In the genomic region with DNA sequence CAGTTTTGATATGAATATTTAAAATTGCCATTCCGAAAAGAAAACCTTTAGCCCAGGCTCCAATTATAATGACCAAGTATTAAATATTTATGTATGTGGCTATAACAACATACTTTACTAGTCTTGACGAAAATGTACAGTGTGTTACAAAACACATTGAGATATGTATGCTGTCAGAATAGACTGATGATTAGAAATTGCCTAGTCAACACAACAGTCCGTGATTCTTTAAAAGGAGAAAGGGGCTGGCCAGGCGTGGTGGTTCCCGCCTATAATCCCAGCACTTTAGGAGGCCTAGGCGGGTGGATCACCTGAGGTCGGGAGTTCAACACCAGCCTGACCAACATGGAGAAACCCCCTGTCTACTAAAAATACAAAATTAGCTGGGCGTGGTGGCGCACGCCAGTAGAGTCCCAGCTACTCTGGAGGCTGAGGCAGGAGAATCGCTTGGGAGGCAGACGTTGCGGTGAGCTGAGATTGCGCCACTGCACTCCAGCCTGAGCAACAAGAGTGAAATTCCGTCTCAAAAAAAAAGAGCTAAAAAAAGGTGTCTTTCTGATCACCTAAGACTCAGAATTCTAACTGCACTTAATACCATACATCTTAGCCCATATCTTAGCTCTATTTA, we compare ENCODE assay signal across 2 cellular contexts.
TF ChIP-seq lines count a peak whose summit lies in the region.

No MANE protein-coding gene starts in this region.

TF ChIP-seq in GM23338, 12 proteins besides CTCF, POLR2A, EP300 and RAD21 (continues in another document):
- TF ChIP-seq, protein P1, sequence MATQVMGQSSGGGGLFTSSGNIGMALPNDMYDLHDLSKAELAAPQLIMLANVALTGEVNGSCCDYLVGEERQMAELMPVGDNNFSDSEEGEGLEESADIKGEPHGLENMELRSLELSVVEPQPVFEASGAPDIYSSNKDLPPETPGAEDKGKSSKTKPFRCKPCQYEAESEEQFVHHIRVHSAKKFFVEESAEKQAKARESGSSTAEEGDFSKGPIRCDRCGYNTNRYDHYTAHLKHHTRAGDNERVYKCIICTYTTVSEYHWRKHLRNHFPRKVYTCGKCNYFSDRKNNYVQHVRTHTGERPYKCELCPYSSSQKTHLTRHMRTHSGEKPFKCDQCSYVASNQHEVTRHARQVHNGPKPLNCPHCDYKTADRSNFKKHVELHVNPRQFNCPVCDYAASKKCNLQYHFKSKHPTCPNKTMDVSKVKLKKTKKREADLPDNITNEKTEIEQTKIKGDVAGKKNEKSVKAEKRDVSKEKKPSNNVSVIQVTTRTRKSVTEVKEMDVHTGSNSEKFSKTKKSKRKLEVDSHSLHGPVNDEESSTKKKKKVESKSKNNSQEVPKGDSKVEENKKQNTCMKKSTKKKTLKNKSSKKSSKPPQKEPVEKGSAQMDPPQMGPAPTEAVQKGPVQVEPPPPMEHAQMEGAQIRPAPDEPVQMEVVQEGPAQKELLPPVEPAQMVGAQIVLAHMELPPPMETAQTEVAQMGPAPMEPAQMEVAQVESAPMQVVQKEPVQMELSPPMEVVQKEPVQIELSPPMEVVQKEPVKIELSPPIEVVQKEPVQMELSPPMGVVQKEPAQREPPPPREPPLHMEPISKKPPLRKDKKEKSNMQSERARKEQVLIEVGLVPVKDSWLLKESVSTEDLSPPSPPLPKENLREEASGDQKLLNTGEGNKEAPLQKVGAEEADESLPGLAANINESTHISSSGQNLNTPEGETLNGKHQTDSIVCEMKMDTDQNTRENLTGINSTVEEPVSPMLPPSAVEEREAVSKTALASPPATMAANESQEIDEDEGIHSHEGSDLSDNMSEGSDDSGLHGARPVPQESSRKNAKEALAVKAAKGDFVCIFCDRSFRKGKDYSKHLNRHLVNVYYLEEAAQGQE (IDR thresholded peaks at IDR 0.05; ENCODE audit: unreplicated experiment) = no peak
- TF ChIP-seq EZH2phosphoT487 (IDR thresholded peaks at IDR 0.05; ENCODE audit: unreplicated experiment) (no peak), POLR2AphosphoS5 (IDR thresholded peaks at IDR 0.05; ENCODE audit: low read depth) (no peak), STAT1 (IDR thresholded peaks at IDR 0.05; ENCODE audit: unreplicated experiment) (no peak), EZH2 (IDR thresholded peaks at IDR 0.05; ENCODE audit: low read depth, unreplicated experiment) (no peak), CREB1 (CRISPR knock-in tag; IDR thresholded peaks at IDR 0.05; ENCODE audit: low read depth) (no peak), JUNB (IDR thresholded peaks at IDR 0.05; ENCODE audit: unreplicated experiment) (no peak), NANOG (IDR thresholded peaks at IDR 0.05; ENCODE audit: borderline replicate concordance) (no peak), ZNF114 (CRISPR knock-in tag; IDR thresholded peaks at IDR 0.05) (no peak), ZNF331 (CRISPR knock-in tag; IDR thresholded peaks at IDR 0.05; ENCODE audit: low read depth) (no peak)
- TF ChIP-seq, protein P2, sequence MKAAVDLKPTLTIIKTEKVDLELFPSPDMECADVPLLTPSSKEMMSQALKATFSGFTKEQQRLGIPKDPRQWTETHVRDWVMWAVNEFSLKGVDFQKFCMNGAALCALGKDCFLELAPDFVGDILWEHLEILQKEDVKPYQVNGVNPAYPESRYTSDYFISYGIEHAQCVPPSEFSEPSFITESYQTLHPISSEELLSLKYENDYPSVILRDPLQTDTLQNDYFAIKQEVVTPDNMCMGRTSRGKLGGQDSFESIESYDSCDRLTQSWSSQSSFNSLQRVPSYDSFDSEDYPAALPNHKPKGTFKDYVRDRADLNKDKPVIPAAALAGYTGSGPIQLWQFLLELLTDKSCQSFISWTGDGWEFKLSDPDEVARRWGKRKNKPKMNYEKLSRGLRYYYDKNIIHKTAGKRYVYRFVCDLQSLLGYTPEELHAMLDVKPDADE (IDR thresholded peaks at IDR 0.05) = no peak

TF ChIP-seq in HEK293T, 16 proteins besides CTCF, POLR2A, EP300 and RAD21:
- TF ChIP-seq FOXA1 (IDR thresholded peaks at IDR 0.05) = no peak
- TF ChIP-seq FOXM1 (IDR thresholded peaks at IDR 0.05; ENCODE audit: borderline replicate concordance) = no peak
- TF ChIP-seq SP1 (IDR thresholded peaks at IDR 0.05) = no peak
- no peak for TF ChIP-seq BHLHE40 (IDR thresholded peaks at IDR 0.05; ENCODE audit: borderline replicate concordance)
- no peak for TF ChIP-seq CTBP1 (IDR thresholded peaks at IDR 0.05; ENCODE audit: borderline replicate concordance)
- no peak for TF ChIP-seq LEF1 (IDR thresholded peaks at IDR 0.05; ENCODE audit: borderline replicate concordance)
- TF ChIP-seq ELF4 (IDR thresholded peaks at IDR 0.05) = no peak
- TF ChIP-seq ZNF384 (IDR thresholded peaks at IDR 0.05) = no peak
- no peak for TF ChIP-seq NFRKB (IDR thresholded peaks at IDR 0.05)
